ENCODE assay signal across 8 cellular contexts in the genomic region with DNA sequence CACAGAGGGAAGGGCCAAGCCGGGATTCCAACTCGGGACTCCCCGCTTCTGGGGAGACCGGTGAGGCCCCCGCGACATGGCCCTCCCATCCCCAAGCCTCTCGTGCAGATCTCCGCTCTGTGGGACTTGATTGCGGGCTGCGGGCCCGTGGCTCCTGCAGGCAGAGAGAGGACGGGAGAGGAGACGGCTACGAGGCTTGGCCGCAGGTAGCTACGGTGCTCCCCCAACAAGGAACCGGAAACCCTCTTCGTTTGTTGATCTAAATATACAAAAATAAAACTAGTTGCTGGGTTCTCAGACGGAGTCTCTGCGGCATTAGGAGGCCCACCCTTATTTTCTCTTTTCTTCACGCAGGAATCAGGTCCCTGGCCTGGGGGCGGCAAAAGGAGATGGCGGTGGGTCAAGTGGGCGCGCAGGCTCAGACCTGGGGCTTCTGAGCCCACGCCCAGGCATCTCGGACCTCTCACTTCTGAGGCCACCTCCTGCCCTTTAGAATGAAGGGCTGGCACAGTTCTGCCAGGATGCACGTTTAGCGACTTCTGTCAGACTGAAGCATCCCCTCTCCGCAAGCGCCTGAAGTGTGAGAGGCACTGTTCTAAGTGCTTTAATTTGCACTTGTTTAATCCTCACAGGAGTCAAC. TPM values are rescaled to one million over a fixed set of nuclear protein-coding genes. Genes with fewer than 3 reads are reported as not detected.
DNase-seq lines count a peak whose midpoint lies in the region; ATAC-seq and TF ChIP-seq lines count a peak whose summit lies in the region.

No MANE protein-coding gene starts in this region.

- CTCF ChIA-PET in activated naive CD4-positive, alpha-beta T cell treated with anti-CD3 and anti-CD28 coated beads for 36 hours (lab: Charles Lee), result interaction anchor here (0.9 to 1.3 kb wide), 2 partner anchors 9 to 28 kb away, joined by 3 read pairs; no protein-coding TSS in a partner anchor

- 4% methylated on average over 31 of the region's 31 CpGs for WGBS in right cardiac atrium

- no peaks in the 10 kb centered on the region for H3K27me3 Mint-ChIP-seq in activated naive CD4-positive, alpha-beta T cell treated with anti-CD3 and anti-CD28 coated beads for 36 hours (ENCODE audit: low read depth)

- no peak for TF ChIP-seq CTCF in GM12864 (IDR thresholded peaks at IDR 0.05; ENCODE audit: low read depth, low read length, missing control alignments)

- ATAC-seq in GM21737 (IDR thresholded peaks at IDR 0.05; ENCODE audit: unreplicated experiment) (peak; percentile 40), right cardiac atrium (peak; percentile 15 to 27)

- H3K27ac Mint-ChIP-seq in activated naive CD4-positive, alpha-beta T cell treated with anti-CD3 and anti-CD28 coated beads for 36 hours, result peak overlapping the region; percentile 75

- H3K4me3 Mint-ChIP-seq in activated naive CD4-positive, alpha-beta T cell treated with anti-CD3 and anti-CD28 coated beads for 36 hours, result peak overlapping the region; percentile 87

- H3K4me1 Mint-ChIP-seq in activated naive CD4-positive, alpha-beta T cell treated with anti-CD3 and anti-CD28 coated beads for 36 hours (ENCODE audit: low read depth), result peaks cover 19% of the 10 kb centered on the region

- H3K27ac ChIP-seq in KOPT-K1 (ENCODE audit: low read depth, low read length, poor library complexity, severe bottlenecking) (peak overlapping the region; percentile 73), right cardiac atrium (ENCODE audit: low read length) (peak overlapping the region; percentile 67), skin epidermis (peak overlapping the region; percentile 68 to 95 (median 84))

- H3K36me3 Mint-ChIP-seq in activated naive CD4-positive, alpha-beta T cell treated with anti-CD3 and anti-CD28 coated beads for 36 hours (ENCODE audit: low read depth), result no peaks in the 10 kb centered on the region

- peaks cover 4% of the 10 kb centered on the region for H3K9me3 ChIP-seq in KOPT-K1 (ENCODE audit: insufficient read depth, low read length, poor library complexity, severe bottlenecking)
- no peaks in the 10 kb centered on the region for H3K9me3 ChIP-seq in right cardiac atrium (ENCODE audit: control insufficient read depth, low read length)

- DNase-seq in GM12864 (ENCODE audit: low read depth) (no peak), right cardiac atrium (peak in 1 of 3 donors; percentile 61), HCEC 1CT (no peak), AG08395 (ENCODE audit: low spot score) (no peak)
- DNase-seq in activated naive CD4-positive, alpha-beta T cell treated with anti-CD3 and anti-CD28 coated beads for 36 hours, result peak; percentile 58

- H3K4me3 ChIP-seq in GM12864 (ENCODE audit: low read depth, low read length) (peak overlapping the region; percentile 74), right cardiac atrium (ENCODE audit: low read length) (peak overlapping the region; percentile 70), skin epidermis (peak overlapping the region; percentile 62 to 94 (median 80))

- no peaks in the 10 kb centered on the region for H3K36me3 ChIP-seq in KOPT-K1 (ENCODE audit: insufficient read depth, low read length)

- intact Hi-C loops in activated naive CD4-positive, alpha-beta T cell treated with anti-CD3 and anti-CD28 coated beads for 36 hours (cut with micrococcal nuclease), result loop anchor here (1.0 kb wide), 2 partner anchors 28 to 41 kb away; no protein-coding TSS in a partner anchor
- intact Hi-C loops in right cardiac atrium (cut with DNase I), result no loop called here

- H3K9me3 Mint-ChIP-seq in activated naive CD4-positive, alpha-beta T cell treated with anti-CD3 and anti-CD28 coated beads for 36 hours, result no peaks in the 10 kb centered on the region

- peaks cover 2% of the 10 kb centered on the region for H3K4me1 ChIP-seq in right cardiac atrium (ENCODE audit: control insufficient read depth, insufficient read depth, low read length)

- no peaks in the 10 kb centered on the region for H3K27me3 ChIP-seq in right cardiac atrium (ENCODE audit: control insufficient read depth, insufficient read depth)

RNA-seq across cellular contexts. Expression of gene GNB5, which starts 10.9 kb away (rescaled TPM):
- total RNA-seq in activated naive CD4-positive, alpha-beta T cell treated with anti-CD3 and anti-CD28 coated beads for 36 hours, result 10 to 100 TPM; 23.2 to 23.6 TPM
- total RNA-seq in right cardiac atrium, result 10 to 100 TPM; 35.8 to 50.9 (median 37.2) TPM
- 19.5 TPM for polyA plus RNA-seq in right cardiac atrium
